1 cellular context compared by ENCODE assay signal in genomic region chr1:17011439-17012307, GRCh38.
A peak's percentile ranks its signal among the peaks of the same experiment; 100 is the strongest.
TF ChIP-seq lines count a peak whose summit lies in the region.

ATP13A2 (minus strand) TSS chr1:17011928; CDS start chr1:17011738, 190 bp downstream.

TF ChIP-seq in K562, 482 proteins besides CTCF, POLR2A, EP300 and RAD21 (continued from another document and continues in another):
- TF ChIP-seq TBP (optimal IDR thresholded peaks at IDR 0.05; ENCODE audit: low read depth, low read length) (peak; percentile 60), PTRF (tag; IDR thresholded peaks at IDR 0.05) (no peak), BRD9 (IDR thresholded peaks at IDR 0.05; ENCODE audit: low read depth, partially characterized antibody) (no peak), SMARCE1 (IDR thresholded peaks at IDR 0.05) (no peak), NFRKB (IDR thresholded peaks at IDR 0.05; ENCODE audit: low read depth) (no peak), TCF3 (CRISPR knock-in tag; IDR thresholded peaks at IDR 0.05) (no peak), E2F6 (IDR thresholded peaks at IDR 0.05; ENCODE audit: borderline replicate concordance in 1 of 2, extremely low read depth in 1 of 2, insufficient read depth in 1 of 2, insufficient read length in 1 of 2, low read depth in 1 of 2, low read length in 1 of 2, poor library complexity in 1 of 2, severe bottlenecking in 1 of 2) (peak; percentile 18 to 20), ELF1 (tag; IDR thresholded peaks at IDR 0.05) (no peak), ZNF174 (CRISPR knock-in tag; IDR thresholded peaks at IDR 0.05) (no peak), ZNF263 (CRISPR knock-in tag; IDR thresholded peaks at IDR 0.05; ENCODE audit: borderline replicate concordance) (0 out of 2 replicates have a peak, but pooled peaks have one; percentile 31), ZFX (CRISPR knock-in tag; IDR thresholded peaks at IDR 0.05) (peak; percentile 72), PRPF4 (IDR thresholded peaks at IDR 0.05; ENCODE audit: insufficient read depth, low read depth, low read length, poor library complexity, severe bottlenecking) (no peak), ZBTB40 (IDR thresholded peaks at IDR 0.05) (no peak), ZBTB40 (CRISPR knock-in tag; IDR thresholded peaks at IDR 0.05) (no peak), MBD2 (IDR thresholded peaks at IDR 0.05; ENCODE audit: borderline replicate concordance, low read depth) (peak; percentile 42; the same call in 1 of the 2 replicates), FOXK1 (CRISPR knock-in tag; IDR thresholded peaks at IDR 0.05; ENCODE audit: borderline replicate concordance) (no peak), ZNF449 (CRISPR knock-in tag; IDR thresholded peaks at IDR 0.05) (no peak), ETV1 (tag; conservative IDR thresholded peaks at IDR 0.05; ENCODE audit: low read depth) (no peak), HBP1 (CRISPR knock-in tag; IDR thresholded peaks at IDR 0.05) (no peak), RNF219 (CRISPR knock-in tag; IDR thresholded peaks at IDR 0.05) (no peak), GABPA (tag; conservative IDR thresholded peaks at IDR 0.05; ENCODE audit: low read depth) (no peak), CTCFL (IDR thresholded peaks at IDR 0.05; ENCODE audit: borderline replicate concordance, insufficient read depth, low read depth, low read length, poor library complexity, severe bottlenecking) (no peak), GMEB1 (CRISPR knock-in tag; IDR thresholded peaks at IDR 0.05) (peak; percentile 97), BRF1 (IDR thresholded peaks at IDR 0.05; ENCODE audit: borderline replicate concordance, extremely low read depth, insufficient read length) (no peak), HNRNPK (IDR thresholded peaks at IDR 0.05; ENCODE audit: low read depth, low read length, poor library complexity, severe bottlenecking) (no peak), JUNB (CRISPR knock-in tag; conservative IDR thresholded peaks at IDR 0.05) (no peak), NFIC (IDR thresholded peaks at IDR 0.05) (no peak), ZBTB33 (CRISPR knock-in tag; IDR thresholded peaks at IDR 0.05) (0 out of 2 replicates have a peak, but pooled peaks have one; percentile 27), TFAP4 (CRISPR knock-in tag; IDR thresholded peaks at IDR 0.05; ENCODE audit: borderline replicate concordance) (peak; percentile 43; the same call in 1 of the 2 replicates), JUN (IDR thresholded peaks at IDR 0.05; ENCODE audit: borderline replicate concordance, low read depth, low read length) (no peak), JUN (CRISPR knock-in tag; IDR thresholded peaks at IDR 0.05; ENCODE audit: borderline replicate concordance) (no peak; the same call in 1 of the 2 replicates), NR1H2 (CRISPR knock-in tag; IDR thresholded peaks at IDR 0.05) (no peak), SREBF1 (IDR thresholded peaks at IDR 0.05; ENCODE audit: borderline replicate concordance, low read depth, low read length) (no peak), HNRNPLL (IDR thresholded peaks at IDR 0.05; ENCODE audit: low read depth, low read length, poor library complexity, severe bottlenecking) (peak; percentile 84), CCNT2 (IDR thresholded peaks at IDR 0.05; ENCODE audit: borderline replicate concordance, extremely low read depth, insufficient read length, low read depth, low read length) (peak; percentile 74), ZC3H11A (IDR thresholded peaks at IDR 0.05; ENCODE audit: low read depth, low read length) (no peak), SIN3A (IDR thresholded peaks at IDR 0.05; ENCODE audit: borderline replicate concordance in 2 of 2, control insufficient read depth in 1 of 2, low read depth in 2 of 2, low read length in 2 of 2) (peak in 1 of 2 experiments; percentile 25; a peak in 1 of 4 replicates)
